1 cellular context compared by ENCODE assay signal in the genomic region with DNA sequence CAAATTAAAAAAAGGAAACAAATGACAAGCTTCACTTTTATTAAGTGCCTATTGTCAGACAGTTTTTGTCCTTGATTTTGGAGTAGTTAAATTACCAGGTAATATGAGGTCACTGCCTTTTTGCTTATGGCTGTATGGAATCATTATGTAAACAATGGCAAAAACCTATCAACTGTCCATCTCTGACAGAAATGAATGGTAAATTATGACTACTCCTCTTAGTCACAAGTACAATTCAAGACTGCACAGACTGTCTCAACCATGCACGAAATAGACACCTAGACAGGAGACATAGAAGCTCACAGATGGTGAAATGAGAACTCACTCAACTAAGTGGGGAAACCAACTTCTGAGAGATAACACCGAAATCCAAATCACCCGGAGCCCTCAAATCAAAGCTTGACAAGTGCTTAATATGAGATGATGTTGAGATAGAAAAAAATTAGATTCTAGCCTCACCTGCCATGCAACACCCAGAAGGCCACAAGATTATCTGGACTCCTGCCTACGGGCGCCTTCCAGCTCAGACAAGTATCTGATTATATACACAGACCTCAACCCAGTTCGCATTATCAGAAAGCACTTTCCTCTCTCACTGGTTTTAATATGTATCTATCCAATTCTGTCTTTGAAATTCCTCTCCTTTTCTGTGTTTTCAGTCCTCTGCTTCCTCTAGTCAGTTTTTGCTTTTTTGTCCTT.
TF ChIP-seq lines count a peak whose summit lies in the region.

No MANE protein-coding gene starts in this region.

TF ChIP-seq in HEK293, 187 proteins besides CTCF, POLR2A, EP300 and RAD21 (continued from another document):
- TF ChIP-seq ZNF629 (tag by site-specific recombination; IDR thresholded peaks at IDR 0.05) (0 out of 2 replicates have a peak, but pooled peaks have one; percentile 39), ZNF580 (tag by site-specific recombination; IDR thresholded peaks at IDR 0.05) (no peak), YY2 (tag by site-specific recombination; IDR thresholded peaks at IDR 0.05) (no peak), HOXA7 (CRISPR knock-in tag; IDR thresholded peaks at IDR 0.05; ENCODE audit: borderline replicate concordance) (no peak), ZNF155 (tag by site-specific recombination; IDR thresholded peaks at IDR 0.05) (no peak)
- TF ChIP-seq, protein P1, sequence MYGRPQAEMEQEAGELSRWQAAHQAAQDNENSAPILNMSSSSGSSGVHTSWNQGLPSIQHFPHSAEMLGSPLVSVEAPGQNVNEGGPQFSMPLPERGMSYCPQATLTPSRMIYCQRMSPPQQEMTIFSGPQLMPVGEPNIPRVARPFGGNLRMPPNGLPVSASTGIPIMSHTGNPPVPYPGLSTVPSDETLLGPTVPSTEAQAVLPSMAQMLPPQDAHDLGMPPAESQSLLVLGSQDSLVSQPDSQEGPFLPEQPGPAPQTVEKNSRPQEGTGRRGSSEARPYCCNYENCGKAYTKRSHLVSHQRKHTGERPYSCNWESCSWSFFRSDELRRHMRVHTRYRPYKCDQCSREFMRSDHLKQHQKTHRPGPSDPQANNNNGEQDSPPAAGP (tag by site-specific recombination; IDR thresholded peaks at IDR 0.05), result no peak
- TF ChIP-seq, protein P2, sequence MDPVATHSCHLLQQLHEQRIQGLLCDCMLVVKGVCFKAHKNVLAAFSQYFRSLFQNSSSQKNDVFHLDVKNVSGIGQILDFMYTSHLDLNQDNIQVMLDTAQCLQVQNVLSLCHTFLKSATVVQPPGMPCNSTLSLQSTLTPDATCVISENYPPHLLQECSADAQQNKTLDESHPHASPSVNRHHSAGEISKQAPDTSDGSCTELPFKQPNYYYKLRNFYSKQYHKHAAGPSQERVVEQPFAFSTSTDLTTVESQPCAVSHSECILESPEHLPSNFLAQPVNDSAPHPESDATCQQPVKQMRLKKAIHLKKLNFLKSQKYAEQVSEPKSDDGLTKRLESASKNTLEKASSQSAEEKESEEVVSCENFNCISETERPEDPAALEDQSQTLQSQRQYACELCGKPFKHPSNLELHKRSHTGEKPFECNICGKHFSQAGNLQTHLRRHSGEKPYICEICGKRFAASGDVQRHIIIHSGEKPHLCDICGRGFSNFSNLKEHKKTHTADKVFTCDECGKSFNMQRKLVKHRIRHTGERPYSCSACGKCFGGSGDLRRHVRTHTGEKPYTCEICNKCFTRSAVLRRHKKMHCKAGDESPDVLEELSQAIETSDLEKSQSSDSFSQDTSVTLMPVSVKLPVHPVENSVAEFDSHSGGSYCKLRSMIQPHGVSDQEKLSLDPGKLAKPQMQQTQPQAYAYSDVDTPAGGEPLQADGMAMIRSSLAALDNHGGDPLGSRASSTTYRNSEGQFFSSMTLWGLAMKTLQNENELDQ (tag by site-specific recombination; IDR thresholded peaks at IDR 0.05; ENCODE audit: low read depth), result no peak
- TF ChIP-seq, protein P3, sequence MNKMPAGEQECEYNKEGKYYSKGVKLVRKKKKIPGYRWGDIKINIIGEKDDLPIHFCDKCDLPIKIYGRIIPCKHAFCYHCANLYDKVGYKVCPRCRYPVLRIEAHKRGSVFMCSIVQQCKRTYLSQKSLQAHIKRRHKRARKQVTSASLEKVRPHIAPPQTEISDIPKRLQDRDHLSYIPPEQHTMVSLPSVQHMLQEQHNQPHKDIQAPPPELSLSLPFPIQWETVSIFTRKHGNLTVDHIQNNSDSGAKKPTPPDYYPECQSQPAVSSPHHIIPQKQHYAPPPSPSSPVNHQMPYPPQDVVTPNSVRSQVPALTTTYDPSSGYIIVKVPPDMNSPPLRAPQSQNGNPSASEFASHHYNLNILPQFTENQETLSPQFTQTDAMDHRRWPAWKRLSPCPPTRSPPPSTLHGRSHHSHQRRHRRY (tag by site-specific recombination; IDR thresholded peaks at IDR 0.05), result no peak
- TF ChIP-seq, protein P4, sequence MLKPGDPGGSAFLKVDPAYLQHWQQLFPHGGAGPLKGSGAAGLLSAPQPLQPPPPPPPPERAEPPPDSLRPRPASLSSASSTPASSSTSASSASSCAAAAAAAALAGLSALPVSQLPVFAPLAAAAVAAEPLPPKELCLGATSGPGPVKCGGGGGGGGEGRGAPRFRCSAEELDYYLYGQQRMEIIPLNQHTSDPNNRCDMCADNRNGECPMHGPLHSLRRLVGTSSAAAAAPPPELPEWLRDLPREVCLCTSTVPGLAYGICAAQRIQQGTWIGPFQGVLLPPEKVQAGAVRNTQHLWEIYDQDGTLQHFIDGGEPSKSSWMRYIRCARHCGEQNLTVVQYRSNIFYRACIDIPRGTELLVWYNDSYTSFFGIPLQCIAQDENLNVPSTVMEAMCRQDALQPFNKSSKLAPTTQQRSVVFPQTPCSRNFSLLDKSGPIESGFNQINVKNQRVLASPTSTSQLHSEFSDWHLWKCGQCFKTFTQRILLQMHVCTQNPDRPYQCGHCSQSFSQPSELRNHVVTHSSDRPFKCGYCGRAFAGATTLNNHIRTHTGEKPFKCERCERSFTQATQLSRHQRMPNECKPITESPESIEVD (tag by site-specific recombination; IDR thresholded peaks at IDR 0.05), result peak; percentile 35; the same call in 1 of the 2 replicates
